8 cellular contexts compared by ENCODE assay signal in genomic region chr14:24890716-24891115, GRCh38.
"Had no signal": no experiment of that assay in that cellular context is flagged by ENCODE, and none has a peak within 500 bp of the region (broad histone marks: within the 10 kb centered on the region; RNA-seq: fewer than 3 reads in every experiment).

No MANE protein-coding gene starts in this region.

- FAIRE-seq: G401.6, GM12878, GM12891, GM12892, GM18507, GM19239 had no signal

- ATAC-seq: GM12878 had no signal

- H3K4me3 ChIP-seq: GM12878 had no signal

- DNase-seq: GDM1, GF-D8 had no signal
